Comparison of ENCODE assay signal across 23 cellular contexts in genomic region chr19:7815325-7815724, GRCh38. TPM values are rescaled to one million over a fixed set of nuclear protein-coding genes. Genes with fewer than 3 reads are reported as not detected.
DNase-seq lines count a peak whose midpoint lies in the region; ATAC-seq and TF ChIP-seq lines count a peak whose summit lies in the region.
"Had no signal": no experiment of that assay in that cellular context is flagged by ENCODE, and none has a peak within 500 bp of the region (broad histone marks: within the 10 kb centered on the region; RNA-seq: fewer than 3 reads in every experiment).

No MANE protein-coding gene starts in this region.

- H3K4me3 ChIP-seq in spleen, result peak overlapping the region in 1 of 8 donors; percentile 44
- H3K4me3 ChIP-seq: coronary artery, gastrocnemius medialis, SJCRH30 had no signal

- peak overlapping the region in 2 of 8 donors; percentile 22 to 55 for H3K27ac ChIP-seq in spleen
- H3K27ac ChIP-seq: coronary artery, epithelial cell of prostate, gastrocnemius medialis, SJCRH30 had no signal

- H3K4me1 Mint-ChIP-seq in activated CD4-positive, alpha-beta T cell treated with anti-CD3 and anti-CD28 coated beads, Interleukin-2, amount 10 ng/mL, durations not matched to agents 7 days and 5 days, result peaks cover 18% of the 10 kb centered on the region
- H3K4me1 Mint-ChIP-seq in activated CD8-positive, alpha-beta T cell treated with anti-CD3 and anti-CD28 coated beads for 36 hours (ENCODE audit: low read depth), result peaks cover 8% of the 10 kb centered on the region
- H3K4me1 Mint-ChIP-seq: H9 had no signal

- no peaks in the 10 kb centered on the region for H3K36me3 ChIP-seq in spleen
- H3K36me3 ChIP-seq: gastrocnemius medialis, SJCRH30 had no signal

- H3K27me3 ChIP-seq in spleen (replicated peaks in 1 of 7), result peaks cover 0 to 30% (median 0%) of the 10 kb centered on the region in 7 donors
- H3K27me3 ChIP-seq: SJCRH30 had no signal

- 17 to 29% (median 25%) methylated on average over 10 of the region's 10 CpGs for WGBS in spleen, 5 donors

- H3K36me3 Mint-ChIP-seq in activated CD4-positive, alpha-beta T cell treated with anti-CD3 and anti-CD28 coated beads, Interleukin-2, amount 10 ng/mL, durations not matched to agents 7 days and 5 days (ENCODE audit: low read depth), result peaks cover 8% of the 10 kb centered on the region
- H3K36me3 Mint-ChIP-seq in activated CD8-positive, alpha-beta T cell treated with anti-CD3 and anti-CD28 coated beads for 36 hours (ENCODE audit: low read depth), result peaks cover 3% of the 10 kb centered on the region

- peak; percentile 36 for DNase-seq in activated CD4-positive, alpha-beta T cell treated with anti-CD3 and anti-CD28 coated beads, Interleukin-2, amount 10 ng/mL, durations not matched to agents 7 days and 5 days
- no peak for DNase-seq in activated CD4-positive, alpha-beta T cell treated with anti-CD3 and anti-CD28 coated beads, Interleukin-2, amount 50 U/mL, for 1 hour
- peak; percentile 47 for DNase-seq in activated CD8-positive, alpha-beta T cell treated with anti-CD3 and anti-CD28 coated beads for 36 hours
- peak; percentile 81 for DNase-seq in spleen
- no peak for DNase-seq in NOMO-1 treated with dmso at 0.1 percent for 144 hours (lab: John Stamatoyannopoulos, UW; ENCODE audit: unreplicated experiment)
- no peak for DNase-seq in NCI-H146 (lab: John Stamatoyannopoulos, UW)
- no peak for DNase-seq in effector CD4-positive, alpha-beta T cell
- DNase-seq: EL, gastrocnemius medialis, H9, NCI-H2029 treated with DMSO at 0.1 percent for 48 hours, NCI-H510A treated with DMSO at 0.1 percent for 48 hours, SJCRH30, T-helper 9 cell had no signal

- intact Hi-C loops in activated CD8-positive, alpha-beta T cell treated with anti-CD3 and anti-CD28 coated beads for 36 hours (cut with micrococcal nuclease), result no loop called here
- intact Hi-C loops in spleen (cut with DNase I; ENCODE audit: low total_unique reads), result no loop called here

- peaks cover 44% of the 10 kb centered on the region for H3K9me3 Mint-ChIP-seq in activated CD4-positive, alpha-beta T cell treated with anti-CD3 and anti-CD28 coated beads, Interleukin-2, amount 10 ng/mL, durations not matched to agents 7 days and 5 days
- H3K9me3 Mint-ChIP-seq in activated CD8-positive, alpha-beta T cell treated with anti-CD3 and anti-CD28 coated beads for 36 hours, result peaks cover 19% of the 10 kb centered on the region

- H3K9me3 ChIP-seq in spleen, result peaks cover 0 to 62% (median 50%) of the 10 kb centered on the region in 8 donors
- H3K9me3 ChIP-seq: SJCRH30 had no signal

- H3K27ac Mint-ChIP-seq in activated CD4-positive, alpha-beta T cell treated with anti-CD3 and anti-CD28 coated beads, Interleukin-2, amount 10 ng/mL, durations not matched to agents 7 days and 5 days, result peak overlapping the region; percentile 79
- no peak overlapping the region for H3K27ac Mint-ChIP-seq in activated CD8-positive, alpha-beta T cell treated with anti-CD3 and anti-CD28 coated beads for 36 hours
- H3K27ac Mint-ChIP-seq: H9; stimulated activated naive CD8-positive, alpha-beta T cell treated with anti-CD3 and anti-CD28 coated beads, Interleukin-15, Interleukin-2, amounts not matched to agents 100 ng/mL and 50 ng/mL, for 24 hours had no signal

- TF ChIP-seq CTCF in activated CD8-positive, alpha-beta T cell treated with anti-CD3 and anti-CD28 coated beads for 36 hours (IDR thresholded peaks at IDR 0.05), result no peak
- TF ChIP-seq CTCF in spleen (IDR thresholded peaks at IDR 0.05 in 8 of 11, conservative IDR thresholded peaks at IDR 0.05 in 3 of 11), result no peak

- TF ChIP-seq POLR2A in spleen (IDR thresholded peaks at IDR 0.05), result no peak

- H3K4me3 Mint-ChIP-seq in activated CD4-positive, alpha-beta T cell treated with anti-CD3 and anti-CD28 coated beads, Interleukin-2, amount 10 ng/mL, durations not matched to agents 7 days and 5 days, result peak overlapping the region; percentile 50
- no peak overlapping the region for H3K4me3 Mint-ChIP-seq in activated CD8-positive, alpha-beta T cell treated with anti-CD3 and anti-CD28 coated beads for 36 hours
- H3K4me3 Mint-ChIP-seq: H9; stimulated activated naive CD8-positive, alpha-beta T cell treated with anti-CD3 and anti-CD28 coated beads, Interleukin-15, Interleukin-2, amounts not matched to agents 100 ng/mL and 50 ng/mL, for 24 hours had no signal

- H3K27me3 Mint-ChIP-seq in activated CD4-positive, alpha-beta T cell treated with anti-CD3 and anti-CD28 coated beads, Interleukin-2, amount 10 ng/mL, durations not matched to agents 7 days and 5 days, result peaks cover 27% of the 10 kb centered on the region
- H3K27me3 Mint-ChIP-seq in activated CD8-positive, alpha-beta T cell treated with anti-CD3 and anti-CD28 coated beads for 36 hours, result peaks cover 26% of the 10 kb centered on the region

- H3K4me1 ChIP-seq in spleen, result peaks cover 0 to 14% (median 8%) of the 10 kb centered on the region in 6 donors
- H3K4me1 ChIP-seq: gastrocnemius medialis, SJCRH30 had no signal

- POLR2A ChIA-PET in activated CD4-positive, alpha-beta T cell treated with anti-CD3 and anti-CD28 coated beads, Interleukin-2, amount 10 ng/mL, durations not matched to agents 7 days and 5 days (lab: Charles Lee), result no interaction called here
- POLR2A ChIA-PET in activated CD8-positive, alpha-beta T cell treated with anti-CD3 and anti-CD28 coated beads for 36 hours (lab: Charles Lee), result no interaction called here

- CTCF ChIA-PET in activated CD4-positive, alpha-beta T cell treated with anti-CD3 and anti-CD28 coated beads, Interleukin-2, amount 10 ng/mL, durations not matched to agents 7 days and 5 days (lab: Charles Lee), result no interaction called here
- CTCF ChIA-PET in activated CD8-positive, alpha-beta T cell treated with anti-CD3 and anti-CD28 coated beads for 36 hours (lab: Charles Lee), result no interaction called here

- ATAC-seq in HG03175 (IDR thresholded peaks at IDR 0.05; ENCODE audit: unreplicated experiment), result peak; percentile 33
- ATAC-seq in activated CD8-positive, alpha-beta T cell treated with anti-CD3 and anti-CD28 coated beads for 36 hours, result peak; percentile 74
- ATAC-seq: gastrocnemius medialis had no signal

RNA-seq across cellular contexts. Expression of gene EVI5L, which starts 14.7 kb away (rescaled TPM):
- total RNA-seq in activated CD4-positive, alpha-beta T cell treated with anti-CD3 and anti-CD28 coated beads, Interleukin-2, amount 10 ng/mL, durations not matched to agents 7 days and 5 days, result 10 to 100 TPM in 1 of 2 experiments, 1 to 10 TPM in 1; 9.7 to 11.2 TPM
- total RNA-seq in activated CD8-positive, alpha-beta T cell treated with anti-CD3 and anti-CD28 coated beads for 36 hours, result 1 to 10 TPM; 3.4 to 3.9 TPM
- 10 to 100 TPM in 5 of 7 donors, 1 to 10 TPM in 2; 8.6 to 22.8 (median 13.8) TPM for total RNA-seq in spleen
- 1 to 10 TPM; 3.7 to 9.3 (median 3.7) TPM for polyA plus RNA-seq in spleen

RNA-seq across cellular contexts. Expression of gene CLEC4M, which starts 52.3 kb away (rescaled TPM):
- total RNA-seq in activated CD4-positive, alpha-beta T cell treated with anti-CD3 and anti-CD28 coated beads, Interleukin-2, amount 10 ng/mL, durations not matched to agents 7 days and 5 days, result not detected
- not detected for total RNA-seq in activated CD8-positive, alpha-beta T cell treated with anti-CD3 and anti-CD28 coated beads for 36 hours
- total RNA-seq in spleen, result 1 to 10 TPM in 1 of 7 donors, under 1 TPM in 1, not detected in 5; 0.89 to 3.3 TPM
- under 1 TPM in 2 of 3 donors, not detected in 1; 0.12 to 0.26 TPM for polyA plus RNA-seq in spleen
- total RNA-seq: astrocyte, gastrocnemius medialis, H9, lower leg skin, myocyte, OCI-LY7, SJCRH30, urinary bladder had no signal
- polyA plus RNA-seq: urinary bladder had no signal

RNA-seq across cellular contexts. Expression of gene PRR36, which starts 58.9 kb away (rescaled TPM):
- under 1 TPM; 0.10 to 0.15 TPM for total RNA-seq in activated CD4-positive, alpha-beta T cell treated with anti-CD3 and anti-CD28 coated beads, Interleukin-2, amount 10 ng/mL, durations not matched to agents 7 days and 5 days
- total RNA-seq in activated CD8-positive, alpha-beta T cell treated with anti-CD3 and anti-CD28 coated beads for 36 hours, result under 1 TPM in 1 of 2 experiments, not detected in 1; 0.20 TPM
- under 1 TPM in 4 of 7 donors, not detected in 3; 0.09 to 0.43 (median 0.21) TPM for total RNA-seq in spleen
- polyA plus RNA-seq in spleen, result under 1 TPM; 0.02 to 0.06 (median 0.06) TPM
- total RNA-seq: gastrocnemius medialis, myocyte, SJCRH30 had no signal

Comparison
In these comparisons a context has a peak if more than half of its experiments do, and no peak if none do; other contexts are left out.
1. DNase-seq: peak in activated CD4-positive, alpha-beta T cell treated with anti-CD3 and anti-CD28 coated beads, Interleukin-2, amount 10 ng/mL, durations not matched to agents 7 days and 5 days (single experiment), activated CD8-positive, alpha-beta T cell treated with anti-CD3 and anti-CD28 coated beads for 36 hours (single experiment) and spleen (single experiment); none in activated CD4-positive, alpha-beta T cell treated with anti-CD3 and anti-CD28 coated beads, Interleukin-2, amount 50 U/mL, for 1 hour (single experiment), NOMO-1 treated with dmso at 0.1 percent for 144 hours (single experiment), NCI-H146 (single experiment) and effector CD4-positive, alpha-beta T cell (single experiment).